In genomic region chr12:4251228-4251891, GRCh38 we compare ENCODE assay signal across 18 cellular contexts. TPM values are rescaled to one million over a fixed set of nuclear protein-coding genes. Genes with fewer than 3 reads are reported as not detected.
DNase-seq lines count a peak whose midpoint lies in the region; ATAC-seq and TF ChIP-seq lines count a peak whose summit lies in the region.
"Had no signal": no experiment of that assay in that cellular context is flagged by ENCODE, and none has a peak within 500 bp of the region (broad histone marks: within the 10 kb centered on the region; RNA-seq: fewer than 3 reads in every experiment).

No MANE protein-coding gene starts in this region.

- H3K9me3 Mint-ChIP-seq in activated T-cell treated with anti-CD3 and anti-CD28 coated beads, Interleukin-2, amount 50 U/mL, for 24 hours = no peaks in the 10 kb centered on the region
- H3K9me3 Mint-ChIP-seq in activated CD8-positive, alpha-beta T cell treated with anti-CD3 and anti-CD28 coated beads for 36 hours = no peaks in the 10 kb centered on the region
- H3K9me3 Mint-ChIP-seq in effector memory CD8-positive, alpha-beta T cell = no peaks in the 10 kb centered on the region

- H3K4me1 Mint-ChIP-seq in activated T-cell treated with anti-CD3 and anti-CD28 coated beads, Interleukin-2, amount 50 U/mL, for 24 hours (ENCODE audit: low read depth) = peaks cover 24% of the 10 kb centered on the region
- H3K4me1 Mint-ChIP-seq in activated CD8-positive, alpha-beta T cell treated with anti-CD3 and anti-CD28 coated beads for 36 hours (ENCODE audit: low read depth) = peaks cover 21% of the 10 kb centered on the region
- peaks cover 4 to 7% of the 10 kb centered on the region in 2 donors for H3K4me1 Mint-ChIP-seq in effector memory CD8-positive, alpha-beta T cell (ENCODE audit: low read depth in 2 of 2)

- H3K27ac Mint-ChIP-seq in activated T-cell treated with anti-CD3 and anti-CD28 coated beads, Interleukin-2, amount 50 U/mL, for 24 hours = peak overlapping the region; percentile 80
- peak overlapping the region; percentile 68 for H3K27ac Mint-ChIP-seq in activated CD8-positive, alpha-beta T cell treated with anti-CD3 and anti-CD28 coated beads for 36 hours
- peak overlapping the region in 1 of 2 donors; percentile 16 for H3K27ac Mint-ChIP-seq in effector memory CD8-positive, alpha-beta T cell

- TF ChIP-seq CTCF in activated CD8-positive, alpha-beta T cell treated with anti-CD3 and anti-CD28 coated beads for 36 hours (IDR thresholded peaks at IDR 0.05) = peak; percentile 39

- peak overlapping the region; percentile 48 for H3K4me3 Mint-ChIP-seq in activated T-cell treated with anti-CD3 and anti-CD28 coated beads, Interleukin-2, amount 50 U/mL, for 24 hours
- H3K4me3 Mint-ChIP-seq in activated CD8-positive, alpha-beta T cell treated with anti-CD3 and anti-CD28 coated beads for 36 hours = peak overlapping the region; percentile 15
- no peak overlapping the region for H3K4me3 Mint-ChIP-seq in effector memory CD8-positive, alpha-beta T cell

- intact Hi-C loops in activated CD8-positive, alpha-beta T cell treated with anti-CD3 and anti-CD28 coated beads for 36 hours (cut with micrococcal nuclease) = no loop called here

- DNase-seq in activated T-cell treated with anti-CD3 and anti-CD28 coated beads, Interleukin-2, amount 50 U/mL, for 24 hours = no peak
- no peak for DNase-seq in activated T-cell treated with anti-CD3 and anti-CD28 coated beads for 4 hours
- DNase-seq in activated CD8-positive, alpha-beta T cell treated with anti-CD3 and anti-CD28 coated beads for 36 hours = peak; percentile 66
- peak in 1 of 3 experiments; percentile 17 for DNase-seq in effector memory CD8-positive, alpha-beta T cell
- peak in 4 of 6 experiments; percentile 16 to 64 (median 37) for DNase-seq in stimulated activated naive CD4-positive, alpha-beta T cell (lab: John Stamatoyannopoulos, UW)
- no peak for DNase-seq in H4 (ENCODE audit: low spot score)
- DNase-seq: ACHN, brain microvascular endothelial cell, COR-L47, dorsolateral prefrontal cortex, glutamatergic neuron, NCI-H1105, spleen, substantia nigra had no signal

- H3K36me3 Mint-ChIP-seq in activated T-cell treated with anti-CD3 and anti-CD28 coated beads, Interleukin-2, amount 50 U/mL, for 24 hours (ENCODE audit: low read depth) = no peaks in the 10 kb centered on the region
- H3K36me3 Mint-ChIP-seq in activated CD8-positive, alpha-beta T cell treated with anti-CD3 and anti-CD28 coated beads for 36 hours (ENCODE audit: low read depth) = no peaks in the 10 kb centered on the region
- peaks cover 3% of the 10 kb centered on the region for H3K36me3 Mint-ChIP-seq in effector memory CD8-positive, alpha-beta T cell (ENCODE audit: insufficient read depth)

- peak; percentile 94 for ATAC-seq in activated CD8-positive, alpha-beta T cell treated with anti-CD3 and anti-CD28 coated beads for 36 hours
- peak; percentile 99 for ATAC-seq in effector memory CD8-positive, alpha-beta T cell (replicated peaks)
- ATAC-seq in GM18498 (IDR thresholded peaks at IDR 0.05; ENCODE audit: unreplicated experiment) (no peak), GM18873 (IDR thresholded peaks at IDR 0.05; ENCODE audit: low FRiP score, unreplicated experiment) (no peak)
- ATAC-seq: Panc1, SK-N-SH treated with all-trans-retinoic acid at 6 μM for 48 hours had no signal

- CTCF ChIA-PET in activated CD8-positive, alpha-beta T cell treated with anti-CD3 and anti-CD28 coated beads for 36 hours (lab: Charles Lee) = interaction anchor here (0.6 to 2.1 kb wide), 10 partner anchors 17 to 295 kb away, joined by 3 to 24 read pairs (median 4); partner anchors contain the start of gene CCND2

- no peaks in the 10 kb centered on the region for H3K27me3 Mint-ChIP-seq in activated T-cell treated with anti-CD3 and anti-CD28 coated beads, Interleukin-2, amount 50 U/mL, for 24 hours
- H3K27me3 Mint-ChIP-seq in activated CD8-positive, alpha-beta T cell treated with anti-CD3 and anti-CD28 coated beads for 36 hours = peaks cover 4% of the 10 kb centered on the region
- peaks cover 6 to 17% of the 10 kb centered on the region in 2 donors for H3K27me3 Mint-ChIP-seq in effector memory CD8-positive, alpha-beta T cell

- POLR2A ChIA-PET in activated CD8-positive, alpha-beta T cell treated with anti-CD3 and anti-CD28 coated beads for 36 hours (lab: Charles Lee) = interaction anchor here (0.7 to 2.1 kb wide), 6 partner anchors 13 to 36 kb away, joined by 4 to 8 read pairs (median 5); partner anchors contain the start of gene CCND2

RNA-seq across cellular contexts. Expression of gene CCND2, which starts 22.2 kb away (rescaled TPM):
- total RNA-seq in activated CD8-positive, alpha-beta T cell treated with anti-CD3 and anti-CD28 coated beads for 36 hours = 100 to 1,000 TPM; 617 to 639 TPM
- 92.1 and 98.0 TPM in 2 replicates for total RNA-seq in H4 (2014; rRNA removed; shearing (Covaris generic))

Comparison
In these comparisons a context has a peak if more than half of its experiments do, and no peak if none do; other contexts are left out.
1. DNase-seq: peak in activated CD8-positive, alpha-beta T cell treated with anti-CD3 and anti-CD28 coated beads for 36 hours (single experiment) and stimulated activated naive CD4-positive, alpha-beta T cell (4 of 6); none in activated T-cell treated with anti-CD3 and anti-CD28 coated beads, Interleukin-2, amount 50 U/mL, for 24 hours (single experiment), activated T-cell treated with anti-CD3 and anti-CD28 coated beads for 4 hours (single experiment) and H4 (single experiment).
2. H3K4me3 Mint-ChIP-seq: peak in activated T-cell treated with anti-CD3 and anti-CD28 coated beads, Interleukin-2, amount 50 U/mL, for 24 hours (single experiment) and activated CD8-positive, alpha-beta T cell treated with anti-CD3 and anti-CD28 coated beads for 36 hours (single experiment); none in effector memory CD8-positive, alpha-beta T cell (0 of 2).
3. ATAC-seq: peak in activated CD8-positive, alpha-beta T cell treated with anti-CD3 and anti-CD28 coated beads for 36 hours (single experiment) and effector memory CD8-positive, alpha-beta T cell (single experiment); none in GM18498 (single experiment) and GM18873 (single experiment).